9 cellular contexts compared by ENCODE assay signal in the genomic region with DNA sequence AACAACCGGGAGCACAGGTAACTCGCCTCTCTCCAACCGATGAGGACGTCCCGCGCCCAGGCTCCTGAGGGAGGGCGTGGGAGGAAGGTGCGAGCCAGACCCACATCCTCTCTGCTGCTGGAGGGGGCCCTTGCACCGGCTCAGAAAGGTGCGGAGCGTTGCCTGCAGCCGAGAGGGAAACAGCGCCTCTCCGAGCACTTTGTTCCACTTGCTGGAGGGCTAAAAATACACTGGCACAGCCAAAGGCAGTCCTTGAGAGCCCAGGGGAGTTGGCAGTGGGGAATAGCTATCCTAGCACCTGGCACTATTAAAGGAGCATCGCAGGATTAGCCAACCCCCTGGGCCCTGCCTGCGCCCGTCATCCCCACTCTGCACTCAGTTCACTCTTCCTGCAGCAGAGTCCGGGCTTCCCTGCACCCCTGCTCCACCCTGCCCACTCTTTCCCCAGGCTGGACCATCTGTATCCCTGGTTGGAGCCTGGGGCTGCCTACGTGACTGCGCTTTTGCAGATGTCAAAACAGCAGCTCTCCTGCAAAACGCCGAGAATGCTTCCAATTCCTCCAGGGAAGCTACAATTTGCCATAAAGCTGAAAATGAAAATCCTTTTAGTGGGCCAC.
DNase-seq lines count a peak whose midpoint lies in the region; ATAC-seq, FAIRE-seq and TF ChIP-seq lines count a peak whose summit lies in the region.
"Had no signal": no experiment of that assay in that cellular context is flagged by ENCODE, and none has a peak within 500 bp of the region (broad histone marks: within the 10 kb centered on the region; RNA-seq: fewer than 3 reads in every experiment).

No MANE protein-coding gene starts in this region.

- peaks cover 55% of the 10 kb centered on the region for H3K4me1 ChIP-seq in OCI-LY7 (ENCODE audit: insufficient read depth, low read length, poor library complexity, severe bottlenecking)
- H3K4me1 ChIP-seq in kidney (ENCODE audit: control insufficient read depth in 1 of 2, insufficient read depth in 1 of 2, low read depth in 1 of 2, low read length in 2 of 2) = peaks cover 3 to 4% of the 10 kb centered on the region in 2 donors
- no peaks in the 10 kb centered on the region for H3K4me1 ChIP-seq in uterus

- FAIRE-seq in kidney (lab: Jason Lieb, UNC) = no peak

- no peak overlapping the region for H3K9ac ChIP-seq in kidney (ENCODE audit: low read length in 2 of 2)

- no peak overlapping the region for H3K27ac ChIP-seq in OCI-LY7 (ENCODE audit: low read depth, low read length, poor library complexity, severe bottlenecking)
- no peak overlapping the region for H3K27ac ChIP-seq in kidney (ENCODE audit: low read depth in 2 of 2, low read length in 2 of 2)
- no peak overlapping the region for H3K27ac ChIP-seq in uterus
- H3K27ac ChIP-seq: testis had no signal

- no peaks in the 10 kb centered on the region for H4K20me1 ChIP-seq in OCI-LY7 (ENCODE audit: insufficient read depth, low read length)

- H3K27me3 ChIP-seq in uterus = no peaks in the 10 kb centered on the region
- H3K27me3 ChIP-seq: testis had no signal

- peak overlapping the region; percentile 28 for H3K4me2 ChIP-seq in OCI-LY7 (ENCODE audit: low read length)

- no peak overlapping the region for H2AFZ ChIP-seq in OCI-LY7 (ENCODE audit: low read length)

- TF ChIP-seq CTCF in OCI-LY7 (conservative IDR thresholded peaks at IDR 0.05; ENCODE audit: low read length) (no peak), kidney (IDR thresholded peaks at IDR 0.05; ENCODE audit: borderline replicate concordance, extremely low read depth, insufficient read depth) (no peak), uterus (IDR thresholded peaks at IDR 0.05) (no peak)

- TF ChIP-seq POLR2A in uterus (IDR thresholded peaks at IDR 0.05) = no peak

- no peaks in the 10 kb centered on the region for H3K9me2 ChIP-seq in OCI-LY7 (ENCODE audit: insufficient read depth, low read length)

- CTCF ChIA-PET in OCI-LY7 (lab: Charles Lee; ENCODE audit: unreplicated experiment) = no interaction called here

- BruUV-seq in OCI-LY7 (replicated peaks; lab: Mats Ljungman, UMichigan) = no TSS peak

- POLR2A ChIA-PET in OCI-LY7 (lab: Charles Lee) = no interaction called here

- intact Hi-C loops in OCI-LY7 (cut with micrococcal nuclease; ENCODE audit: unreplicated experiment) (loop anchor here (5.0 kb wide), 2 partner anchors 83 to 108 kb away; a partner anchor contains a TSS), kidney (cut with DNase I) (no loop called here), uterus (cut with DNase I; ENCODE audit: low total_unique reads) (no loop called here)

- H3K4me3 ChIP-seq in OCI-LY7 (ENCODE audit: low read depth, low read length, poor library complexity, severe bottlenecking) (no peak overlapping the region), kidney (ENCODE audit: low read length in 2 of 2) (no peak overlapping the region), uterus (no peak overlapping the region)
- H3K4me3 ChIP-seq: testis had no signal

- H3K79me2 ChIP-seq in OCI-LY7 (ENCODE audit: insufficient read depth, low read depth, low read length) = no peaks in the 10 kb centered on the region

- peak; percentile 27 for ATAC-seq in GM19397 (IDR thresholded peaks at IDR 0.05; ENCODE audit: unreplicated experiment)

- H3K9me3 ChIP-seq in OCI-LY7 (ENCODE audit: low read length) = peaks cover 11% of the 10 kb centered on the region
- no peaks in the 10 kb centered on the region for H3K9me3 ChIP-seq in kidney (ENCODE audit: control insufficient read depth in 1 of 2, low read length in 2 of 2)
- no peaks in the 10 kb centered on the region for H3K9me3 ChIP-seq in uterus
- H3K9me3 ChIP-seq: testis had no signal

- H3K36me3 ChIP-seq in OCI-LY7 (ENCODE audit: insufficient read depth, low read length) (no peaks in the 10 kb centered on the region; the same call in 1 of the 2 replicates), kidney (ENCODE audit: control insufficient read depth in 1 of 2, insufficient read depth in 2 of 2, low read length in 2 of 2) (no peaks in the 10 kb centered on the region), uterus (no peaks in the 10 kb centered on the region)

- DNase-seq in COLO668 (lab: John Stamatoyannopoulos, UW; ENCODE audit: unreplicated experiment) (peak; percentile 34), OCI-LY7 (ENCODE audit: low spot score) (no peak), kidney (peak; percentile 22), NOMO-1 (lab: John Stamatoyannopoulos, UW; ENCODE audit: unreplicated experiment in 2 of 2) (no peak), uterus (no peak), putamen (ENCODE audit: low spot score) (no peak), NCI-H82 (lab: John Stamatoyannopoulos, UW) (no peak)
- DNase-seq: testis had no signal

Comparison
In these comparisons a context has a peak if more than half of its experiments do, and no peak if none do; other contexts are left out.
1. DNase-seq: peak in COLO668 (single experiment) and kidney (single experiment); none in OCI-LY7 (single experiment), NOMO-1 (0 of 2), uterus (0 of 2), putamen (single experiment) and NCI-H82 (single experiment).